In genomic region chr22:19889951-19890350, GRCh38 we compare ENCODE assay signal across 13 cellular contexts. TPM values are rescaled to one million over a fixed set of nuclear protein-coding genes. Genes with fewer than 3 reads are reported as not detected.
A peak's percentile ranks its signal among the peaks of the same experiment; 100 is the strongest.
DNase-seq lines count a peak whose midpoint lies in the region; ATAC-seq and TF ChIP-seq lines count a peak whose summit lies in the region.
"Had no signal": no experiment of that assay in that cellular context is flagged by ENCODE, and none has a peak within 500 bp of the region (broad histone marks: within the 10 kb centered on the region; RNA-seq: fewer than 3 reads in every experiment).

No MANE protein-coding gene starts in this region.

- H3K36me3 Mint-ChIP-seq in activated naive CD8-positive, alpha-beta T cell, result no peaks in the 10 kb centered on the region

- peak overlapping the region; percentile 97 for H3K27ac ChIP-seq in DOHH2 (ENCODE audit: low read depth, low read length)
- peak overlapping the region; percentile 96 for H3K27ac ChIP-seq in RWPE2 (ENCODE audit: poor library complexity, severe bottlenecking)
- no peak overlapping the region for H3K27ac ChIP-seq in psoas muscle
- H3K27ac ChIP-seq: esophagus squamous epithelium had no signal

- H3K79me2 ChIP-seq in DOHH2 (ENCODE audit: control insufficient read depth, low read length), result no peaks in the 10 kb centered on the region

- no peaks in the 10 kb centered on the region for H4K20me1 ChIP-seq in DOHH2 (ENCODE audit: control insufficient read depth, insufficient read depth, low read depth, low read length)

- H3K36me3 ChIP-seq in DOHH2 (ENCODE audit: control insufficient read depth, low read length) (peaks cover 7% of the 10 kb centered on the region), RWPE2 (ENCODE audit: low read depth) (peaks cover 10% of the 10 kb centered on the region), psoas muscle (ENCODE audit: insufficient read depth in 1 of 2, low read depth in 1 of 2) (peaks cover 5 to 34% of the 10 kb centered on the region in 2 donors)

- H3K4me1 ChIP-seq in DOHH2 (ENCODE audit: control insufficient read depth, low read length) (peaks cover 72% of the 10 kb centered on the region), RWPE2 (ENCODE audit: insufficient read depth, poor library complexity, severe bottlenecking) (peaks cover 32% of the 10 kb centered on the region), psoas muscle (peaks cover 12% of the 10 kb centered on the region)

- H3K27me3 ChIP-seq in DOHH2 (ENCODE audit: control insufficient read depth, low read length), result no peaks in the 10 kb centered on the region
- H3K27me3 ChIP-seq in RWPE2 (ENCODE audit: insufficient read depth, poor library complexity, severe bottlenecking), result no peaks in the 10 kb centered on the region
- H3K27me3 ChIP-seq in psoas muscle (ENCODE audit: insufficient read depth in 3 of 3, low read length in 2 of 3), result no peaks in the 10 kb centered on the region
- H3K27me3 ChIP-seq: esophagus squamous epithelium had no signal

- peak overlapping the region; percentile 63 for H3K4me3 Mint-ChIP-seq in activated naive CD8-positive, alpha-beta T cell

- no peaks in the 10 kb centered on the region for H3K9me3 Mint-ChIP-seq in activated naive CD8-positive, alpha-beta T cell (ENCODE audit: low read depth)

- peak overlapping the region; percentile 95 for H3K27ac Mint-ChIP-seq in activated naive CD8-positive, alpha-beta T cell

- H3F3A ChIP-seq in DOHH2 (ENCODE audit: control insufficient read depth, insufficient read depth), result peaks cover 17% of the 10 kb centered on the region

- no peak overlapping the region for H3K4me2 ChIP-seq in DOHH2 (ENCODE audit: low read length)

- H3K9me3 ChIP-seq in DOHH2 (ENCODE audit: control insufficient read depth, insufficient read depth, low read length) (no peaks in the 10 kb centered on the region), RWPE2 (ENCODE audit: severe bottlenecking) (no peaks in the 10 kb centered on the region), psoas muscle (no peaks in the 10 kb centered on the region)
- H3K9me3 ChIP-seq: esophagus squamous epithelium had no signal

- in situ Hi-C loops in G401 (cut with HindIII; ENCODE audit: low sequenced_read_pairs), result no loop called here

- DNase-seq in RWPE2 (ENCODE audit: low spot score) (no peak), psoas muscle (peak; percentile 7 to 41), G401 (ENCODE audit: low spot score) (no peak), NCI-H1417 (lab: John Stamatoyannopoulos, UW) (no peak), NCI-H226 (no peak)
- DNase-seq: COR-L47, esophagus squamous epithelium, midbrain, NCI-H2107, OCI-M1, substantia nigra had no signal

- TF ChIP-seq CTCF in DOHH2 (IDR thresholded peaks at IDR 0.05; ENCODE audit: low read depth, low read length, poor library complexity, severe bottlenecking) (no peak), RWPE2 (IDR thresholded peaks at IDR 0.05; ENCODE audit: poor library complexity, severe bottlenecking) (no peak), psoas muscle (IDR thresholded peaks at IDR 0.05) (no peak)

- peaks cover 82% of the 10 kb centered on the region for H3K4me1 Mint-ChIP-seq in activated naive CD8-positive, alpha-beta T cell (ENCODE audit: low read depth)

- no peaks in the 10 kb centered on the region for H3K27me3 Mint-ChIP-seq in activated naive CD8-positive, alpha-beta T cell

- WGBS in psoas muscle, 3 donors, result 87 to 92% (median 91%) methylated on average over 9 of the region's 9 CpGs

- no peak overlapping the region for H3K4me3 ChIP-seq in DOHH2 (ENCODE audit: low read length)
- H3K4me3 ChIP-seq in RWPE2 (ENCODE audit: severe bottlenecking), result no peak overlapping the region
- no peak overlapping the region for H3K4me3 ChIP-seq in psoas muscle
- H3K4me3 ChIP-seq: esophagus squamous epithelium had no signal

- intact Hi-C loops in psoas muscle (cut with DNase I), result loop anchor here in 1 of 2 donors (5.0 kb wide), 1 partner anchor 733 kb away; no protein-coding TSS in a partner anchor

- no peak for ATAC-seq in RWPE2 (ENCODE audit: low read depth)
- no peak for ATAC-seq in psoas muscle

- H3K9me2 ChIP-seq in DOHH2 (replicated peaks; ENCODE audit: control insufficient read depth, low read length), result no peaks in the 10 kb centered on the region

RNA-seq across cellular contexts. Expression of gene GNB1L, which starts 35.3 kb away (rescaled TPM):
- 1 to 10 TPM; 1.5 to 3.4 (median 3.0) TPM for total RNA-seq in psoas muscle
- 1 to 10 TPM; 3.3 to 7.6 (median 3.6) TPM for polyA plus RNA-seq in psoas muscle
- total RNA-seq in G401 (2014; rRNA removed; shearing (Covaris generic)), result 20.4 TPM in 2 replicates

RNA-seq across cellular contexts. Expression of gene RTL10, which starts 35.3 kb away (rescaled TPM):
- total RNA-seq in psoas muscle, result 1 to 10 TPM; 5.3 to 9.7 (median 8.1) TPM
- polyA plus RNA-seq in psoas muscle, result 1 to 10 TPM; 5.9 to 7.9 (median 6.3) TPM
- total RNA-seq in G401 (2014; rRNA removed; shearing (Covaris generic)), result 4.6 and 11.0 TPM in 2 replicates

RNA-seq across cellular contexts. Expression of gene COMT, which starts 51.6 kb away (rescaled TPM):
- 100 to 1,000 TPM in 2 of 4 donors, 10 to 100 TPM in 2; 63.6 to 146 (median 115) TPM for total RNA-seq in psoas muscle
- polyA plus RNA-seq in psoas muscle, result 100 to 1,000 TPM; 100 to 142 (median 117) TPM
- total RNA-seq in G401 (2014; rRNA removed; shearing (Covaris generic)), result 142 and 187 TPM in 2 replicates

RNA-seq across cellular contexts. Expression of gene TXNRD2, which starts 51.7 kb away (rescaled TPM):
- total RNA-seq in psoas muscle, result 10 to 100 TPM; 18.4 to 35.1 (median 24.5) TPM
- polyA plus RNA-seq in psoas muscle, result 10 to 100 TPM; 13.7 to 23.5 (median 16.0) TPM
- 86.5 and 96.6 TPM in 2 replicates for total RNA-seq in G401 (2014; rRNA removed; shearing (Covaris generic))

Comparison
In these comparisons a context has a peak if more than half of its experiments do, and no peak if none do; other contexts are left out.
1. DNase-seq: peak in psoas muscle (2 of 2); none in RWPE2 (single experiment), G401 (single experiment), NCI-H1417 (0 of 3) and NCI-H226 (single experiment).